14 cellular contexts compared by ENCODE assay signal in the genomic region with DNA sequence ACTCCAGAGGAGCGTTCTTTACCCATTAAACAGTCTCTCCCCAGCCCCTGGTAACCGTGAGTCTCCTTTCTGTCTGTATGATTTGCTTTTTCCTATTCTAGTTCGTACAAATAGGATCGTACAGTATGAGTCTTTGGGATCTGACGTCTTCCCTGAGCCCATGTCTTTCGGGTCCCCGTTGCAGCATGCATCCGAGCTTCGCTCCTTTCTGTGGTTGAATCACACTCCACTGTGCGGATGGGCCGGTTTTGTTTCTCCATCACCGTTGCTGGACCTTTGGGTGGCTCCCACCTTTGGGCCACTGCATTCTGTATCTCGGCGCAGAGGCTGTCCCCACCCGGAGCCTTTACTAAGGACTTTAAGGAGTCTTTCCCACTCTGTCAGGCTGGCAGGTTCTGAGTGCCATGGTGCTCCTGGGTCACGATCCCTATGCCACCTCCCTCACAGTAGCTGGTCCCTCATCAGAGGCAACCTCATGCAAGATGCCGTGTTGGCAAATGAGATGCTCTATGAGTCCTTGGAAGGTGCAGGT.
DNase-seq lines count a peak whose midpoint lies in the region; ATAC-seq and TF ChIP-seq lines count a peak whose summit lies in the region.
"Had no signal": no experiment of that assay in that cellular context is flagged by ENCODE, and none has a peak within 500 bp of the region (broad histone marks: within the 10 kb centered on the region; RNA-seq: fewer than 3 reads in every experiment).

No MANE protein-coding gene starts in this region.

- no peaks in the 10 kb centered on the region for H3K79me2 ChIP-seq in fibroblast of lung (ENCODE audit: control insufficient read depth, insufficient read depth, low read length)
- no peaks in the 10 kb centered on the region for H3K79me2 ChIP-seq in hepatocyte

- H3K4me2 ChIP-seq in fibroblast of lung (ENCODE audit: extremely low read depth, insufficient read depth, low read length) (no peak overlapping the region), hepatocyte (no peak overlapping the region)

- H3K4me1 ChIP-seq in right atrium auricular region (peaks cover 0 to 7% of the 10 kb centered on the region in 2 donors), fibroblast of lung (ENCODE audit: control insufficient read depth, extremely low read depth, insufficient read depth, low read length) (peaks cover 11% of the 10 kb centered on the region), hepatocyte (ENCODE audit: insufficient read depth) (peaks cover 22% of the 10 kb centered on the region)
- H3K4me1 ChIP-seq: Caco-2 had no signal

- H3K36me3 ChIP-seq in right atrium auricular region (no peaks in the 10 kb centered on the region), fibroblast of lung (ENCODE audit: control insufficient read depth, insufficient read depth, low read length) (no peaks in the 10 kb centered on the region), hepatocyte (replicated peaks; ENCODE audit: insufficient read depth, low read depth) (no peaks in the 10 kb centered on the region)

- H3K9ac ChIP-seq in fibroblast of lung (ENCODE audit: insufficient read depth, low read length): no peak overlapping the region

- H3K9me3 ChIP-seq in right atrium auricular region (no peaks in the 10 kb centered on the region), fibroblast of lung (ENCODE audit: control insufficient read depth, insufficient read depth, low read depth, low read length) (no peaks in the 10 kb centered on the region), hepatocyte (ENCODE audit: low read depth) (no peaks in the 10 kb centered on the region)
- H3K9me3 ChIP-seq: Caco-2 had no signal

- peak; percentile 3 for DNase-seq in left ventricle myocardium superior
- no peak for DNase-seq in right atrium auricular region (ENCODE audit: low spot score)
- DNase-seq in fibroblast of lung (ENCODE audit: low read depth in 2 of 2): no peak
- DNase-seq in sciatic nerve (ENCODE audit: low spot score): peak; percentile 49
- DNase-seq in hepatocyte (ENCODE audit: low spot score): no peak
- no peak for DNase-seq in retina
- DNase-seq: Caco-2, DMS153, NCI-H1048, NCI-H146, NCI-H2081, NCI-H510A, NCI-H82 had no signal

- WGBS in hepatocyte (ENCODE audit: low lambda C conversion rate, missing lambda C conversion rate): 95% methylated on average over 17 of the region's 17 CpGs

- intact Hi-C loops in left ventricle myocardium superior (cut with micrococcal nuclease): no loop called here
- intact Hi-C loops in sciatic nerve (cut with DNase I): no loop called here

- ATAC-seq in left ventricle myocardium superior (no peak), sciatic nerve (no peak), HG03565 (IDR thresholded peaks at IDR 0.05; ENCODE audit: unreplicated experiment) (no peak)

- TF ChIP-seq CTCF in right atrium auricular region (IDR thresholded peaks at IDR 0.05) (no peak), fibroblast of lung (conservative IDR thresholded peaks at IDR 0.05 in 1 of 2, IDR thresholded peaks at IDR 0.05 in 1 of 2; ENCODE audit: low read depth in 1 of 2, low read length in 2 of 2) (no peak), hepatocyte (IDR thresholded peaks at IDR 0.05; ENCODE audit: poor library complexity) (no peak)

- no peak overlapping the region for H3K27ac ChIP-seq in right atrium auricular region
- H3K27ac ChIP-seq in fibroblast of lung (ENCODE audit: insufficient read depth, low read length): peak overlapping the region; percentile 83
- H3K27ac ChIP-seq in hepatocyte: no peak overlapping the region

- H4K20me1 ChIP-seq in fibroblast of lung (ENCODE audit: control insufficient read depth, extremely low read depth, insufficient read depth, low read length) (no peaks in the 10 kb centered on the region), hepatocyte (ENCODE audit: insufficient read depth, poor library complexity, severe bottlenecking) (no peaks in the 10 kb centered on the region)

- H3K27me3 ChIP-seq in right atrium auricular region (no peaks in the 10 kb centered on the region), fibroblast of lung (ENCODE audit: control insufficient read depth, insufficient read depth, low read length) (peaks cover 2% of the 10 kb centered on the region), hepatocyte (no peaks in the 10 kb centered on the region)

- H2AFZ ChIP-seq in fibroblast of lung (ENCODE audit: low read length) (no peak overlapping the region), hepatocyte (no peak overlapping the region)

- no peak overlapping the region for H3K4me3 ChIP-seq in right atrium auricular region
- H3K4me3 ChIP-seq in fibroblast of lung (replicated peaks in 1 of 4; ENCODE audit: control extremely low read depth in 1 of 4, insufficient read depth in 1 of 4, low read depth in 3 of 4, low read length in 4 of 4): no peak overlapping the region
- no peak overlapping the region for H3K4me3 ChIP-seq in hepatocyte

- no peaks in the 10 kb centered on the region for H3K9me2 ChIP-seq in hepatocyte (replicated peaks; ENCODE audit: insufficient read depth)

Comparison
In these comparisons a context has a peak if more than half of its experiments do, and no peak if none do; other contexts are left out.
1. DNase-seq: peak in left ventricle myocardium superior (single experiment) and sciatic nerve (single experiment); none in right atrium auricular region (single experiment), fibroblast of lung (0 of 2), hepatocyte (single experiment) and retina (single experiment).